Comparison of ENCODE assay signal across 2 cellular contexts in the genomic region with DNA sequence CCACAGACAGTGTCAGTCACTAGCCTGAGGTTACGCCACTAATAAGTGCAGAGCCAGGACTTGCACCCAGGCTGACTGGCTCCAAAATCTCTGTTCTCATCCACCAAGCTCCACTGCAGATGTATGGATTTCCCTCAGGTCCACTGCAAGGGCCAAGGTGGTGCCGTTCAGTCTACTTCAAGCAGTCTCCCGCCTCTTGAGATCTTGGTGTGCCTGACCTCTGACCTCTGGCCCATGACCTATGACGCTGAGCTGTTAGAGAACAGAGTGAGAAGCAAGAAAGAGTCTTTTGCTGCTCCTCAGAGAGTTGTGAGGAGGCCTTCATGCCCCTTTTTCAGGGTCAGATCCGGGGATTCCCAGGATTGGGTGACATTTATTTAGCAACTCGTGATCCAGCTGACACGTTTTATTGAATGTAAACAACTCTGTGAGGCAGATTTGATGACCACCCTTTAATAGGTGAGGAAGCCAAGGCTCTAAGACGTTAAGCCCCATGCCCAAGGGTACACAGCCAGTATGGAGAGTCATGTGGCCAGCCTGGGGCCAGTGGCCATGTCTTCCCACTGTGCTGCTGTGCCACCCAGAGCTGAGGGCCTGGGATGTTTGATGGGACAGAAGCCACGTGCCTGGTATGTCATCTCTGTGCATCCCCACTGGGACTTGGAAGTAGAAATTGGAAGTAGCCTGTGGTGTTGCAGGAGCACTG.
A peak's percentile ranks its signal among the peaks of the same experiment; 100 is the strongest.
TF ChIP-seq lines count a peak whose summit lies in the region.

No MANE protein-coding gene starts in this region.

TF ChIP-seq in liver, 16 proteins besides CTCF, POLR2A, EP300 and RAD21:
- TF ChIP-seq EGR1 (IDR thresholded peaks at IDR 0.05; ENCODE audit: low read depth in 2 of 2) (no peak), NR2F2 (IDR thresholded peaks at IDR 0.05) (peak; percentile 95), RXRA (IDR thresholded peaks at IDR 0.05) (peak in 1 of 2 donors; percentile 11)

TF ChIP-seq in HepG2, 621 proteins besides CTCF, POLR2A, EP300 and RAD21:
- TF ChIP-seq NFKB2 (CRISPR knock-in tag; IDR thresholded peaks at IDR 0.05; ENCODE audit: borderline replicate concordance) (no peak), POLR2G (IDR thresholded peaks at IDR 0.05; ENCODE audit: low read depth, low read length) (no peak), CHCHD3 (CRISPR knock-in tag; IDR thresholded peaks at IDR 0.05) (no peak), ZFP82 (CRISPR knock-in tag; IDR thresholded peaks at IDR 0.05; ENCODE audit: borderline replicate concordance) (no peak), ZNF510 (CRISPR knock-in tag; IDR thresholded peaks at IDR 0.05; ENCODE audit: low read depth) (no peak), ARHGAP35 (CRISPR knock-in tag; IDR thresholded peaks at IDR 0.05; ENCODE audit: borderline replicate concordance) (no peak), ZBTB42 (CRISPR knock-in tag; IDR thresholded peaks at IDR 0.05) (no peak), ZNF367 (CRISPR knock-in tag; IDR thresholded peaks at IDR 0.05; ENCODE audit: borderline replicate concordance) (no peak), NFIB (CRISPR knock-in tag; IDR thresholded peaks at IDR 0.05; ENCODE audit: borderline replicate concordance) (no peak), ZNF230 (CRISPR knock-in tag; IDR thresholded peaks at IDR 0.05) (no peak), YEATS4 (CRISPR knock-in tag; IDR thresholded peaks at IDR 0.05; ENCODE audit: borderline replicate concordance) (no peak), ASH2L (IDR thresholded peaks at IDR 0.05; ENCODE audit: insufficient read length, low read depth, low read length) (no peak), ZNF225 (CRISPR knock-in tag; IDR thresholded peaks at IDR 0.05) (no peak)
- TF ChIP-seq, protein P1, sequence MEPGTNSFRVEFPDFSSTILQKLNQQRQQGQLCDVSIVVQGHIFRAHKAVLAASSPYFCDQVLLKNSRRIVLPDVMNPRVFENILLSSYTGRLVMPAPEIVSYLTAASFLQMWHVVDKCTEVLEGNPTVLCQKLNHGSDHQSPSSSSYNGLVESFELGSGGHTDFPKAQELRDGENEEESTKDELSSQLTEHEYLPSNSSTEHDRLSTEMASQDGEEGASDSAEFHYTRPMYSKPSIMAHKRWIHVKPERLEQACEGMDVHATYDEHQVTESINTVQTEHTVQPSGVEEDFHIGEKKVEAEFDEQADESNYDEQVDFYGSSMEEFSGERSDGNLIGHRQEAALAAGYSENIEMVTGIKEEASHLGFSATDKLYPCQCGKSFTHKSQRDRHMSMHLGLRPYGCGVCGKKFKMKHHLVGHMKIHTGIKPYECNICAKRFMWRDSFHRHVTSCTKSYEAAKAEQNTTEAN (CRISPR knock-in tag; conservative IDR thresholded peaks at IDR 0.05) = no peak
